1 cellular context compared by ENCODE assay signal in the genomic region with DNA sequence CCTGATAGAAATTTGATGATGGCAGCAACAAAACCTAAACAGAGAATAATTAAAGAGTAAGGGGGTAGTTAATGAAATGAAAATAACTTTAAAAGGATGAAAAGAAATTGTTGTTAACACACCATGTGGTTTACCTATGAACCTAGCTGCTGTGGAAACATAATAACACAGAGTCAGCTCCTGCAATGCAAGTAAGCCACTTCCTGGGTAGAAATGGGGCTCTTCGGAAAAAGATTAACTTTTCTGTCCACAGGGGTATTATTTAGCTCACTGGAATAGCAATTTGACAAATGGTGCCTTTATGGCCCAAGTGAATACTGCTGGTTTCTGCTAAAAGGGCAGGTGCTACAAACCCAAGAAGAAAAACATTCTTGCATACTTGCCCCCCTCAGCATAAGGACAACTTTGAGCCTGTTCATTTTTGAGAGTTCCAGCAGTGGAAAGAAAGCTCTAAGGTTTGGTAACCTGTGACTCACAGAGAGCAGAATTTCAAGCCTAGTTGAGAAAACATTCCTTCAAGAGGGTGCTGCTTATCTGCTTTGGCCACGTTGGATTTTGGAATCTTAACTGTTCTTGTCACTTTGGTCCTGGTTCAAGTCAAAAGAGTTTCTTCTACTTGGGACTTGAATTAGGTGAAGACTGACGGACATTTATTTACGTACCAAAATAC.
TF ChIP-seq lines count a peak whose summit lies in the region.

No MANE protein-coding gene starts in this region.

TF ChIP-seq in SK-N-SH, 30 proteins besides CTCF, POLR2A, EP300 and RAD21 (continued from another document):
- TF ChIP-seq PBX3 (IDR thresholded peaks at IDR 0.05) (no peak), FOXJ3 (CRISPR knock-in tag; IDR thresholded peaks at IDR 0.05) (no peak), TCF12 (IDR thresholded peaks at IDR 0.05) (no peak), NRF1 (IDR thresholded peaks at IDR 0.05; ENCODE audit: low read depth, low read length) (no peak), SMC3 (IDR thresholded peaks at IDR 0.05; ENCODE audit: low read depth, low read length) (no peak), YY1 (IDR thresholded peaks at IDR 0.05; ENCODE audit: low read depth) (no peak), ELF1 (IDR thresholded peaks at IDR 0.05) (no peak), SIN3A (IDR thresholded peaks at IDR 0.05; ENCODE audit: borderline replicate concordance, low read depth, low read length) (no peak), EZH2phosphoT487 (IDR thresholded peaks at IDR 0.05; ENCODE audit: borderline replicate concordance, low read depth) (no peak), TEAD4 (IDR thresholded peaks at IDR 0.05; ENCODE audit: borderline replicate concordance, insufficient read depth) (no peak), FOSL2 (IDR thresholded peaks at IDR 0.05; ENCODE audit: borderline replicate concordance, low read depth) (no peak), RXRA (IDR thresholded peaks at IDR 0.05; ENCODE audit: borderline replicate concordance, low read depth) (no peak), CHD2 (IDR thresholded peaks at IDR 0.05; ENCODE audit: low read length, partially characterized antibody) (no peak), TAF1 (IDR thresholded peaks at IDR 0.05; ENCODE audit: borderline replicate concordance, low read depth, low read length) (no peak)
